In genomic region chr1:21212126-21212525, GRCh38 we compare ENCODE assay signal across 23 cellular contexts. TPM values are rescaled to one million over a fixed set of nuclear protein-coding genes. Genes with fewer than 3 reads are reported as not detected.
DNase-seq lines count a peak whose midpoint lies in the region; ATAC-seq and TF ChIP-seq lines count a peak whose summit lies in the region.
"Had no signal": no experiment of that assay in that cellular context is flagged by ENCODE, and none has a peak within 500 bp of the region (broad histone marks: within the 10 kb centered on the region; RNA-seq: fewer than 3 reads in every experiment).

No MANE protein-coding gene starts in this region.

- DNase-seq in ELR (ENCODE audit: low read depth) (peak; percentile 73), NCI-H226 (peak; percentile 4), fibroblast of the aortic adventitia (ENCODE audit: low read depth) (peak; percentile 22), NOMO-1 (lab: John Stamatoyannopoulos, UW; ENCODE audit: unreplicated experiment in 2 of 2) (no peak), left cardiac atrium (no peak), NOMO-1 treated with DMSO at 0.1 percent for 48 hours (lab: John Stamatoyannopoulos, UW; ENCODE audit: unreplicated experiment) (no peak)
- DNase-seq: activated CD4-positive, alpha-beta memory T cell treated with anti-CD3 and anti-CD28 coated beads, Interleukin-2, amount 10 ng/mL, durations not matched to agents 7 days and 5 days; activated CD4-positive, alpha-beta T cell treated with anti-CD3 and anti-CD28 coated beads for 1 hour; activated CD8-positive, alpha-beta memory T cell treated with anti-CD3 and anti-CD28 coated beads, Interleukin-2, amount 50 U/mL, for 48 hours; aorta; CD4-positive, alpha-beta memory T cell; dorsolateral prefrontal cortex; glutamatergic neuron; KBM-7; kidney; NCI-H1417 treated with DMSO at 0.1 percent for 48 hours; NCI-H2081; NCI-H2227 treated with DMSO at 0.1 percent for 48 hours; NCI-H69; right cardiac atrium; stimulated activated CD4-positive, alpha-beta T cell treated with anti-CD3 and anti-CD28 coated beads, Interleukin-4, amount 100 ng/mL, for 24 hours had no signal

- no peak for ATAC-seq in HG02885 (IDR thresholded peaks at IDR 0.05; ENCODE audit: poor library complexity, unreplicated experiment)
- ATAC-seq in left cardiac atrium = no peak
- ATAC-seq: right cardiac atrium; stimulated activated effector memory CD8-positive, alpha-beta T cell treated with anti-CD3 and anti-CD28 coated beads, Interleukin-12 subunit alpha, Interleukin-12 subunit beta, amount 100 ng/mL, for 72 hours had no signal

- TF ChIP-seq CTCF in fibroblast of the aortic adventitia (IDR thresholded peaks at IDR 0.05; ENCODE audit: insufficient read depth, low read length) = no peak

- intact Hi-C loops in left cardiac atrium (cut with DNase I) = no loop called here

- H3K4me3 ChIP-seq in fibroblast of the aortic adventitia (ENCODE audit: low read depth, low read length) = no peak overlapping the region
- H3K4me3 ChIP-seq: dorsolateral prefrontal cortex had no signal

RNA-seq across cellular contexts. Expression of gene EIF4G3, which starts 35.4 kb away (rescaled TPM):
- total RNA-seq in fibroblast of the aortic adventitia (ENCODE audit: low replicate concordance) = 58.6 and 80.6 TPM in 2 replicates
- 10 to 100 TPM; 38.2 to 48.2 TPM for total RNA-seq in left cardiac atrium

Comparison
In these comparisons a context has a peak if more than half of its experiments do, and no peak if none do; other contexts are left out.
1. DNase-seq: peak in ELR (single experiment), NCI-H226 (single experiment) and fibroblast of the aortic adventitia (single experiment); none in NOMO-1 (0 of 2), left cardiac atrium (single experiment) and NOMO-1 treated with DMSO at 0.1 percent for 48 hours (single experiment).